14 cellular contexts compared by ENCODE assay signal in genomic region chrX:82412851-82413250, GRCh38.
"Had no signal": no experiment of that assay in that cellular context is flagged by ENCODE, and none has a peak within 500 bp of the region (broad histone marks: within the 10 kb centered on the region; RNA-seq: fewer than 3 reads in every experiment).

No MANE protein-coding gene starts in this region.

- ATAC-seq: activated T-cell treated with anti-CD3 and anti-CD28 coated beads, Interleukin-2, amount 50 U/mL, for 4 hours; foreskin keratinocyte; heart left ventricle; left lung had no signal

- H3K27ac ChIP-seq: foreskin keratinocyte, heart left ventricle, left lung, parathyroid adenoma, stomach, tibial nerve had no signal

- DNase-seq: activated CD4-positive, alpha-beta T cell treated with anti-CD3 and anti-CD28 coated beads, Interleukin-2, amount 50 U/mL, for 48 hours; activated CD4-positive, CD25-positive, alpha-beta regulatory T cell treated with anti-CD3 and anti-CD28 coated beads, Interleukin-2, amount 50 U/mL, for 72 hours; activated gamma-delta T cell; activated naive CD8-positive, alpha-beta T cell treated with anti-CD3 and anti-CD28 coated beads for 36 hours; activated T-cell treated with anti-CD3 and anti-CD28 coated beads, Interleukin-2, amount 50 U/mL, for 4 hours; heart left ventricle; islet precursor cell; left lung; retina; small intestine; stomach had no signal

- H3K4me1 ChIP-seq: foreskin keratinocyte, heart left ventricle, left lung, parathyroid adenoma, stomach, tibial nerve had no signal

- H3K79me2 ChIP-seq: parathyroid adenoma had no signal

- H3K36me3 ChIP-seq: heart left ventricle, left lung, stomach, tibial nerve had no signal

- H3K9me3 ChIP-seq: heart left ventricle, left lung, stomach, tibial nerve had no signal

- H3K27me3 ChIP-seq: foreskin keratinocyte, heart left ventricle, left lung, stomach had no signal

- H2AFZ ChIP-seq: parathyroid adenoma had no signal

- H3K4me3 ChIP-seq: heart left ventricle, left lung, stomach, tibial nerve had no signal

- H3K9ac ChIP-seq: parathyroid adenoma had no signal
